In genomic region chr6:101747711-101748110, GRCh38 we compare ENCODE assay signal across 1 cellular context.
TF ChIP-seq lines count a peak whose summit lies in the region.

No MANE protein-coding gene starts in this region.

TF ChIP-seq in SK-N-SH, 30 proteins besides CTCF, POLR2A, EP300 and RAD21 (continued from another document):
- TF ChIP-seq RCOR1 (IDR thresholded peaks at IDR 0.05; ENCODE audit: low read length), result no peak
- TF ChIP-seq MEF2A (IDR thresholded peaks at IDR 0.05; ENCODE audit: borderline replicate concordance, low read depth), result no peak
- TF ChIP-seq MAX (IDR thresholded peaks at IDR 0.05; ENCODE audit: low read depth), result no peak
- no peak for TF ChIP-seq TAF1 (IDR thresholded peaks at IDR 0.05; ENCODE audit: borderline replicate concordance, low read depth, low read length)
- TF ChIP-seq NFIC (IDR thresholded peaks at IDR 0.05; ENCODE audit: borderline replicate concordance), result no peak
- no peak for TF ChIP-seq POLR2AphosphoS5 (IDR thresholded peaks at IDR 0.05; ENCODE audit: low read depth, low read length)
- TF ChIP-seq FOXJ3 (CRISPR knock-in tag; IDR thresholded peaks at IDR 0.05), result no peak
- no peak for TF ChIP-seq YY1 (IDR thresholded peaks at IDR 0.05; ENCODE audit: low read depth)
- TF ChIP-seq FOXM1 (IDR thresholded peaks at IDR 0.05; ENCODE audit: low read depth), result no peak
- no peak for TF ChIP-seq PBX3 (IDR thresholded peaks at IDR 0.05)
- no peak for TF ChIP-seq GABPA (IDR thresholded peaks at IDR 0.05; ENCODE audit: low read depth)
- no peak for TF ChIP-seq RFX5 (IDR thresholded peaks at IDR 0.05; ENCODE audit: low read length)
- no peak for TF ChIP-seq USF2 (IDR thresholded peaks at IDR 0.05; ENCODE audit: borderline replicate concordance, low read depth, low read length)
